15 cellular contexts compared by ENCODE assay signal in the genomic region with DNA sequence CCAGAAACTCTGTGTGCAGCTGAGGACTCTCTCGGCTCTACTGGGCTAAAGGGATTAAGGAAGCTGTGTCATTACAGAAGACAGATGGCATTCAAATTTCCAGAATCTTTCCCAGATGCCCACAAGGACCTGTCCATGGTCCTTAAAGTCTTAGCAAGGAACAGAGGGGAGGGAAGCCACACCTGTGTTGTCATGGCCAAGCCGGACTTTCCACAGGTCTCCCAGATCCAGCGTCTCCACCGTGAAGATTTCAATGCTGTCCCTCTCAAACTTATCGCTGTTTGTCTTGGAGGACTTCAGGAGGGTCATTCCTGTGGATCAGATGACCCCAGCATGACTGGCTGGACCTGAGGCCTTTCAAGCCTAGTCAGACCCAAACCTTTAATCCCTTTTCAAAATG.
DNase-seq lines count a peak whose midpoint lies in the region; ATAC-seq, FAIRE-seq and TF ChIP-seq lines count a peak whose summit lies in the region.
"Had no signal": no experiment of that assay in that cellular context is flagged by ENCODE, and none has a peak within 500 bp of the region (broad histone marks: within the 10 kb centered on the region; RNA-seq: fewer than 3 reads in every experiment).

No MANE protein-coding gene starts in this region.

- TF ChIP-seq RAD21 in K562 (CRISPR knock-in tag; conservative IDR thresholded peaks at IDR 0.05 in 1 of 2, IDR thresholded peaks at IDR 0.05 in 1 of 2): no peak

- no peaks in the 10 kb centered on the region for H3K36me3 ChIP-seq in K562 (ENCODE audit: control insufficient read depth, insufficient read depth, low read length)
- H3K36me3 ChIP-seq: Peyer's patch had no signal

- DNase-seq in Caki2 (ENCODE audit: low read depth): peak; percentile 15
- DNase-seq in M059J (ENCODE audit: low read depth): peak; percentile 43
- no peak for DNase-seq in K562 (ENCODE audit: extremely low read depth in 1 of 4, low spot score in 3 of 4)
- peak; percentile 85 for DNase-seq in left kidney (ENCODE audit: low read depth, low spot score)
- no peak for DNase-seq in activated CD4-positive, CD25-positive, alpha-beta regulatory T cell treated with anti-CD3 and anti-CD28 coated beads, Interleukin-2, amount 50 U/mL, for 72 hours
- no peak for DNase-seq in AG08395 (ENCODE audit: low spot score)
- no peak for DNase-seq in T-helper 2 cell treated with Interferon-gamma antibody and Interleukin-4, amounts not matched to agents 5 μg/mL and 100 μg/mL, for 36 hours (ENCODE audit: low spot score)
- DNase-seq in GM19238 (ENCODE audit: insufficient read length, low spot score): no peak
- DNase-seq: activated gamma-delta T cell, body of pancreas, naive B cell, NCI-H1105 treated with DMSO at 0.1 percent for 48 hours, NCI-H446, Peyer's patch, testis had no signal

- no peak for TF ChIP-seq EP300 in K562 (IDR thresholded peaks at IDR 0.05; ENCODE audit: low read length)

- H4K20me1 ChIP-seq in K562 (replicated peaks; ENCODE audit: control insufficient read depth, insufficient read depth, low read length): no peaks in the 10 kb centered on the region

- intact Hi-C loops in K562 (cut with micrococcal nuclease): no loop called here

- H3K9me3 Mint-ChIP-seq in T-helper 2 cell treated with Interferon-gamma antibody and Interleukin-4, amounts not matched to agents 5 μg/mL and 100 μg/mL, for 36 hours: no peaks in the 10 kb centered on the region

- BruUV-seq in K562 (replicated peaks; lab: Mats Ljungman, UMichigan): no TSS peak

- no peak for FAIRE-seq in K562 (lab: Jason Lieb, UNC)

- H3K4me3 Mint-ChIP-seq in T-helper 2 cell treated with Interferon-gamma antibody and Interleukin-4, amounts not matched to agents 5 μg/mL and 100 μg/mL, for 36 hours: no peak overlapping the region
- H3K4me3 Mint-ChIP-seq: naive B cell had no signal

- H3K9me1 ChIP-seq in K562 (ENCODE audit: control insufficient read depth, insufficient read depth, low read length): no peaks in the 10 kb centered on the region

- TF ChIP-seq POLR2A in K562 (conservative IDR thresholded peaks at IDR 0.05): no peak

- no peaks in the 10 kb centered on the region for H3K9me3 ChIP-seq in K562 (replicated peaks; ENCODE audit: control insufficient read depth, insufficient read depth, low read depth, low read length)
- H3K9me3 ChIP-seq: body of pancreas, Peyer's patch, testis had no signal

- in situ Hi-C loops in Caki2 (cut with HindIII; ENCODE audit: low pct_unique_long_range_greater_than_20kb, low sequenced_read_pairs): no loop called here
- in situ Hi-C loops in K562 (cut with MboI): no loop called here

- no peaks in the 10 kb centered on the region for H3K79me2 ChIP-seq in K562 (ENCODE audit: control insufficient read depth, insufficient read depth, low read length)

- CTCF ChIA-PET in K562 (lab: Yijun Ruan, JAX; ENCODE audit: low intra/inter-chr PET ratio): no interaction called here

- H3K27ac ChIP-seq in K562 (ENCODE audit: extremely low read depth, low read depth, low read length): no peak overlapping the region
- H3K27ac ChIP-seq: body of pancreas, Peyer's patch, testis had no signal

- no peak overlapping the region for H3K4me2 ChIP-seq in K562 (ENCODE audit: insufficient read depth, low read length)

- POLR2A ChIA-PET in K562 (lab: Yijun Ruan, JAX): interaction anchor here (0.7 to 1.1 kb wide), 2 partner anchors 9 to 14 kb away, joined by 3 read pairs; no protein-coding TSS in a partner anchor

- H3K4me3 ChIP-seq in K562: no peak overlapping the region
- H3K4me3 ChIP-seq: body of pancreas, Peyer's patch, testis had no signal

- no peak overlapping the region for H3K9ac ChIP-seq in K562 (ENCODE audit: insufficient read depth in 1 of 2, low read depth in 2 of 2, low read length in 2 of 2)

- H3K27me3 ChIP-seq in K562 (ENCODE audit: control insufficient read depth in 2 of 2, insufficient read depth in 2 of 2, low read length in 2 of 2): no peaks in the 10 kb centered on the region
- H3K27me3 ChIP-seq: body of pancreas, Peyer's patch, testis had no signal

- H3K27me3 Mint-ChIP-seq in T-helper 2 cell treated with Interferon-gamma antibody and Interleukin-4, amounts not matched to agents 5 μg/mL and 100 μg/mL, for 36 hours (ENCODE audit: low read depth): no peaks in the 10 kb centered on the region

- H3K27ac Mint-ChIP-seq in T-helper 2 cell treated with Interferon-gamma antibody and Interleukin-4, amounts not matched to agents 5 μg/mL and 100 μg/mL, for 36 hours: no peak overlapping the region
- H3K27ac Mint-ChIP-seq: naive B cell had no signal

- no peaks in the 10 kb centered on the region for H3K4me1 Mint-ChIP-seq in T-helper 2 cell treated with Interferon-gamma antibody and Interleukin-4, amounts not matched to agents 5 μg/mL and 100 μg/mL, for 36 hours (ENCODE audit: low read depth)
- H3K4me1 Mint-ChIP-seq: naive B cell had no signal

- TF ChIP-seq CTCF in K562 (IDR thresholded peaks at IDR 0.05 in 2 of 3, conservative IDR thresholded peaks at IDR 0.05 in 1 of 3; ENCODE audit: insufficient read depth in 2 of 3, low read depth in 1 of 3, low read length in 3 of 3): no peak

- H2AFZ ChIP-seq in K562 (ENCODE audit: low read depth, low read length): no peak overlapping the region

- ATAC-seq in K562: no peak
- ATAC-seq: body of pancreas had no signal

- H3K4me1 ChIP-seq in K562 (replicated peaks in 1 of 2; ENCODE audit: control insufficient read depth in 2 of 2, insufficient read depth in 2 of 2, low read length in 2 of 2): no peaks in the 10 kb centered on the region
- H3K4me1 ChIP-seq: body of pancreas, Peyer's patch, testis had no signal

- no peaks in the 10 kb centered on the region for H3K36me3 Mint-ChIP-seq in T-helper 2 cell treated with Interferon-gamma antibody and Interleukin-4, amounts not matched to agents 5 μg/mL and 100 μg/mL, for 36 hours (ENCODE audit: low read depth)
- H3K36me3 Mint-ChIP-seq: naive B cell had no signal

- 0% methylated on average over 5 of the region's 5 CpGs for WGBS in K562 (ENCODE audit: insufficient coverage, low coverage, missing lambda C conversion rate)

TF ChIP-seq in K562, 482 proteins besides CTCF, POLR2A, EP300 and RAD21:
- no peak for TF ChIP-seq KLF10 (CRISPR knock-in tag; IDR thresholded peaks at IDR 0.05)
- TF ChIP-seq, protein P1, sequence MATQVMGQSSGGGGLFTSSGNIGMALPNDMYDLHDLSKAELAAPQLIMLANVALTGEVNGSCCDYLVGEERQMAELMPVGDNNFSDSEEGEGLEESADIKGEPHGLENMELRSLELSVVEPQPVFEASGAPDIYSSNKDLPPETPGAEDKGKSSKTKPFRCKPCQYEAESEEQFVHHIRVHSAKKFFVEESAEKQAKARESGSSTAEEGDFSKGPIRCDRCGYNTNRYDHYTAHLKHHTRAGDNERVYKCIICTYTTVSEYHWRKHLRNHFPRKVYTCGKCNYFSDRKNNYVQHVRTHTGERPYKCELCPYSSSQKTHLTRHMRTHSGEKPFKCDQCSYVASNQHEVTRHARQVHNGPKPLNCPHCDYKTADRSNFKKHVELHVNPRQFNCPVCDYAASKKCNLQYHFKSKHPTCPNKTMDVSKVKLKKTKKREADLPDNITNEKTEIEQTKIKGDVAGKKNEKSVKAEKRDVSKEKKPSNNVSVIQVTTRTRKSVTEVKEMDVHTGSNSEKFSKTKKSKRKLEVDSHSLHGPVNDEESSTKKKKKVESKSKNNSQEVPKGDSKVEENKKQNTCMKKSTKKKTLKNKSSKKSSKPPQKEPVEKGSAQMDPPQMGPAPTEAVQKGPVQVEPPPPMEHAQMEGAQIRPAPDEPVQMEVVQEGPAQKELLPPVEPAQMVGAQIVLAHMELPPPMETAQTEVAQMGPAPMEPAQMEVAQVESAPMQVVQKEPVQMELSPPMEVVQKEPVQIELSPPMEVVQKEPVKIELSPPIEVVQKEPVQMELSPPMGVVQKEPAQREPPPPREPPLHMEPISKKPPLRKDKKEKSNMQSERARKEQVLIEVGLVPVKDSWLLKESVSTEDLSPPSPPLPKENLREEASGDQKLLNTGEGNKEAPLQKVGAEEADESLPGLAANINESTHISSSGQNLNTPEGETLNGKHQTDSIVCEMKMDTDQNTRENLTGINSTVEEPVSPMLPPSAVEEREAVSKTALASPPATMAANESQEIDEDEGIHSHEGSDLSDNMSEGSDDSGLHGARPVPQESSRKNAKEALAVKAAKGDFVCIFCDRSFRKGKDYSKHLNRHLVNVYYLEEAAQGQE (CRISPR knock-in tag; IDR thresholded peaks at IDR 0.05; ENCODE audit: low read depth): peak; percentile 61; the same call in 1 of the 2 replicates
- peak; percentile 73; the same call in 1 of the 2 replicates for TF ChIP-seq EHMT2 (IDR thresholded peaks at IDR 0.05)
TF ChIP-seq in K562: peak in this region for 2.

Comparison
In these comparisons a context has a peak if more than half of its experiments do, and no peak if none do; other contexts are left out.
1. DNase-seq: peak in Caki2 (single experiment), M059J (single experiment) and left kidney (single experiment); none in K562 (0 of 4), activated CD4-positive, CD25-positive, alpha-beta regulatory T cell treated with anti-CD3 and anti-CD28 coated beads, Interleukin-2, amount 50 U/mL, for 72 hours (single experiment), AG08395 (single experiment), T-helper 2 cell treated with Interferon-gamma antibody and Interleukin-4, amounts not matched to agents 5 μg/mL and 100 μg/mL, for 36 hours (single experiment) and GM19238 (single experiment).